Comparison of ENCODE assay signal across 8 cellular contexts in genomic region chr16:74999683-75000480, GRCh38. TPM values are rescaled to one million over a fixed set of nuclear protein-coding genes. Genes with fewer than 3 reads are reported as not detected.
DNase-seq lines count a peak whose midpoint lies in the region; ATAC-seq and TF ChIP-seq lines count a peak whose summit lies in the region.

No MANE protein-coding gene starts in this region.

- peaks cover 44% of the 10 kb centered on the region for H3K4me1 Mint-ChIP-seq in dendritic cell treated with granulocyte-macrophage colony-stimulating factor and Interleukin-4, amounts not matched to agents 40 ng/mL and 50 ng/mL, for 4 days (ENCODE audit: low read depth)

- H3K4me3 ChIP-seq in MG63 (peak overlapping the region; percentile 58), right lobe of liver (peak overlapping the region; percentile 67 to 79 (median 77))

- H3K4me1 ChIP-seq in right lobe of liver, result peaks cover 0 to 30% (median 3%) of the 10 kb centered on the region in 4 donors

- H3K9me3 ChIP-seq in MG63 (no peaks in the 10 kb centered on the region), right lobe of liver (no peaks in the 10 kb centered on the region)

- H3K27me3 ChIP-seq in MG63, result no peaks in the 10 kb centered on the region
- no peaks in the 10 kb centered on the region for H3K27me3 ChIP-seq in right lobe of liver

- peaks cover 12% of the 10 kb centered on the region for H3K36me3 Mint-ChIP-seq in dendritic cell treated with granulocyte-macrophage colony-stimulating factor and Interleukin-4, amounts not matched to agents 40 ng/mL and 50 ng/mL, for 4 days (ENCODE audit: low read depth)

- TF ChIP-seq POLR2A in right lobe of liver (IDR thresholded peaks at IDR 0.05), result no peak

- H3K4me3 Mint-ChIP-seq in dendritic cell treated with granulocyte-macrophage colony-stimulating factor and Interleukin-4, amounts not matched to agents 40 ng/mL and 50 ng/mL, for 4 days, result peak overlapping the region; percentile 85

- DNase-seq in activated gamma-delta T cell treated with Interleukin-2 at 50 U/mL for 16 hours (peak; percentile 66), activated gamma-delta T cell (lab: John Stamatoyannopoulos, UW) (no peak), MG63 (peak; percentile 36), right lobe of liver (peak; percentile 70 to 76 (median 72))
- DNase-seq in activated CD4-positive, alpha-beta T cell treated with anti-CD3 and anti-CD28 coated beads for 48 hours, result peak; percentile 75
- peak; percentile 58 for DNase-seq in stimulated activated CD4-positive, alpha-beta T cell treated with anti-CD3 and anti-CD28 coated beads, Interleukin-4, amount 100 ng/mL, for 24 hours

- peak overlapping the region; percentile 56 to 73 (median 61) for H3K27ac ChIP-seq in right lobe of liver

- H3K27ac Mint-ChIP-seq in dendritic cell treated with granulocyte-macrophage colony-stimulating factor and Interleukin-4, amounts not matched to agents 40 ng/mL and 50 ng/mL, for 4 days, result peak overlapping the region; percentile 78

- no peak for TF ChIP-seq CTCF in right lobe of liver (IDR thresholded peaks at IDR 0.05)

- WGBS in right lobe of liver (ENCODE audit: insufficient coverage, low coverage, low lambda C conversion rate, missing lambda C conversion rate), result 19% methylated on average over 10 of the region's 66 CpGs

- peaks cover 23% of the 10 kb centered on the region for H3K27me3 Mint-ChIP-seq in dendritic cell treated with granulocyte-macrophage colony-stimulating factor and Interleukin-4, amounts not matched to agents 40 ng/mL and 50 ng/mL, for 4 days

- H3K36me3 ChIP-seq in MG63 (no peaks in the 10 kb centered on the region), right lobe of liver (no peaks in the 10 kb centered on the region)

- intact Hi-C loops in dendritic cell treated with granulocyte-macrophage colony-stimulating factor and Interleukin-4, amounts not matched to agents 40 ng/mL and 50 ng/mL, for 4 days (cut with micrococcal nuclease), result no loop called here
- intact Hi-C loops in right lobe of liver (cut with DNase I), result loop anchor here (5.0 to 10.0 kb wide), 2 partner anchors 112 to 115 kb away; partner anchors contain the start of gene LDHD (in 1 of the 2)

- no peaks in the 10 kb centered on the region for H3K9me3 Mint-ChIP-seq in dendritic cell treated with granulocyte-macrophage colony-stimulating factor and Interleukin-4, amounts not matched to agents 40 ng/mL and 50 ng/mL, for 4 days

- peak; percentile 20 to 44 (median 29) for ATAC-seq in right lobe of liver
- no peak for ATAC-seq in HG02852 (IDR thresholded peaks at IDR 0.05; ENCODE audit: unreplicated experiment)

RNA-seq across cellular contexts. Expression of gene ZNRF1, which starts 1.1 kb away (rescaled TPM):
- total RNA-seq in MG63 (2014; rRNA removed; shearing (Covaris generic); ENCODE audit: low replicate concordance), result 8.2 and 16.2 TPM in 2 replicates
- total RNA-seq in right lobe of liver, result 10 to 100 TPM; 10.2 to 18.8 (median 11.1) TPM

RNA-seq across cellular contexts. Expression of gene WDR59, which starts 15.0 kb away (rescaled TPM):
- 5.4 and 12.9 TPM in 2 replicates for total RNA-seq in MG63 (2014; rRNA removed; shearing (Covaris generic); ENCODE audit: low replicate concordance)
- total RNA-seq in right lobe of liver, result 10 to 100 TPM; 23.2 to 69.5 (median 48.3) TPM
